In the genomic region with DNA sequence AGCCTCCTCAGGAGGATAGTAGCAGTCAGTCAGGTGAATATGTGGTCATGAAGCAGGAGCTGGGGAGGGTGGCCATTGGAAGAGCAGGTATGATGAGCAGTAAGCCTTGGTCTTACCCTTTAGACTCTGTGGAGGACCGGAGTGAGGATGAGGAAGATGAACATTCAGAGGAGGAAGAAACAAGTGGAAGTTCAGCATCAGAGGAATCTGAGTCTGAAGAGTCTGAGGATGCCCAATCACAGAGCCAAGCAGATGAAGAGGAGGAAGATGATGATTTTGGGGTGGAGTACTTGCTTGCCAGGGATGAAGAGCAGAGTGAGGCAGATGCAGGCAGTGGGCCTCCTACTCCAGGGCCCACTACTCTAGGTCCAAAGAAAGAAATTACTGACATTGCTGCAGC, we compare ENCODE assay signal across 1 cellular context.
TF ChIP-seq lines count a peak whose summit lies in the region.

No MANE protein-coding gene starts in this region.

TF ChIP-seq in HEK293, 187 proteins besides CTCF, POLR2A, EP300 and RAD21:
- TF ChIP-seq, protein P1, sequence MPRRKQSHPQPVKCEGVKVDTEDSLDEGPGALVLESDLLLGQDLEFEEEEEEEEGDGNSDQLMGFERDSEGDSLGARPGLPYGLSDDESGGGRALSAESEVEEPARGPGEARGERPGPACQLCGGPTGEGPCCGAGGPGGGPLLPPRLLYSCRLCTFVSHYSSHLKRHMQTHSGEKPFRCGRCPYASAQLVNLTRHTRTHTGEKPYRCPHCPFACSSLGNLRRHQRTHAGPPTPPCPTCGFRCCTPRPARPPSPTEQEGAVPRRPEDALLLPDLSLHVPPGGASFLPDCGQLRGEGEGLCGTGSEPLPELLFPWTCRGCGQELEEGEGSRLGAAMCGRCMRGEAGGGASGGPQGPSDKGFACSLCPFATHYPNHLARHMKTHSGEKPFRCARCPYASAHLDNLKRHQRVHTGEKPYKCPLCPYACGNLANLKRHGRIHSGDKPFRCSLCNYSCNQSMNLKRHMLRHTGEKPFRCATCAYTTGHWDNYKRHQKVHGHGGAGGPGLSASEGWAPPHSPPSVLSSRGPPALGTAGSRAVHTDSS (tag by site-specific recombination; IDR thresholded peaks at IDR 0.05): peak; percentile 92
- TF ChIP-seq ZNF701 (tag by site-specific recombination; IDR thresholded peaks at IDR 0.05): no peak
TF ChIP-seq in HEK293: peak in this region for 1.
